ENCODE assay signal across 1 cellular context in genomic region chr5:143533978-143534763, GRCh38.
TF ChIP-seq lines count a peak whose summit lies in the region.

No MANE protein-coding gene starts in this region.

TF ChIP-seq in SK-N-SH, 30 proteins besides CTCF, POLR2A, EP300 and RAD21 (continued from another document):
- TF ChIP-seq USF1 (IDR thresholded peaks at IDR 0.05; ENCODE audit: borderline replicate concordance, low read depth), result no peak
- TF ChIP-seq MEF2A (IDR thresholded peaks at IDR 0.05; ENCODE audit: borderline replicate concordance, low read depth), result no peak
- TF ChIP-seq GATA2 (CRISPR knock-in tag; IDR thresholded peaks at IDR 0.05), result no peak
- TF ChIP-seq NRF1 (IDR thresholded peaks at IDR 0.05; ENCODE audit: low read depth, low read length), result no peak
- no peak for TF ChIP-seq POLR2AphosphoS5 (IDR thresholded peaks at IDR 0.05; ENCODE audit: low read depth, low read length)
- TF ChIP-seq TCF12 (IDR thresholded peaks at IDR 0.05), result no peak
